Comparison of ENCODE assay signal across 16 cellular contexts in genomic region chr2:27932396-27932795, GRCh38. TPM values are rescaled to one million over a fixed set of nuclear protein-coding genes. Genes with fewer than 3 reads are reported as not detected.
DNase-seq lines count a peak whose midpoint lies in the region; ATAC-seq and TF ChIP-seq lines count a peak whose summit lies in the region.
"Had no signal": no experiment of that assay in that cellular context is flagged by ENCODE, and none has a peak within 500 bp of the region (broad histone marks: within the 10 kb centered on the region; RNA-seq: fewer than 3 reads in every experiment).

No MANE protein-coding gene starts in this region.

- ATAC-seq in HCT116 (peak; percentile 99), psoas muscle (peak in 3 of 4 donors; percentile 54 to 77 (median 65)), HG02840 (IDR thresholded peaks at IDR 0.05; ENCODE audit: low FRiP score, unreplicated experiment) (no peak), HG03342 (IDR thresholded peaks at IDR 0.05; ENCODE audit: unreplicated experiment) (no peak)
- ATAC-seq: activated CD8-positive, alpha-beta memory T cell treated with anti-CD3 and anti-CD28 coated beads, Interleukin-2, amount 10 ng/mL, durations not matched to agents 7 days and 5 days; activated naive CD4-positive, alpha-beta T cell treated with anti-CD3 and anti-CD28 coated beads, Interleukin-2, amount 50 U/mL, for 72 hours had no signal

- DNase-seq in HCT116 (ENCODE audit: low read depth, low spot score) (peak; percentile 54), SW480 (ENCODE audit: low spot score) (peak; percentile 45), foreskin fibroblast (peak; percentile 25 to 58), psoas muscle (no peak), NCI-H510A (lab: John Stamatoyannopoulos, UW) (no peak)
- DNase-seq in activated CD4-positive, CD25-positive, alpha-beta regulatory T cell (lab: John Stamatoyannopoulos, UW), result no peak
- DNase-seq: activated CD8-positive, alpha-beta memory T cell treated with anti-CD3 and anti-CD28 coated beads, Interleukin-2, amount 10 ng/mL, durations not matched to agents 7 days and 5 days; CD4-positive, alpha-beta memory T cell; colonic mucosa; KBM-7; NCI-H1694 treated with DMSO at 0.1 percent for 48 hours; NCI-H526 treated with DMSO at 0.1 percent for 48 hours; small intestine had no signal

- no peaks in the 10 kb centered on the region for H3K79me2 ChIP-seq in HCT116 (ENCODE audit: insufficient read depth, low read length)

- H3K4me2 ChIP-seq in HCT116 (ENCODE audit: low read length), result peak overlapping the region; percentile 54

- POLR2A ChIA-PET in HCT116 (lab: Charles Lee), result no interaction called here

- CTCF ChIA-PET in HCT116 (lab: Charles Lee), result no interaction called here

- no peak overlapping the region for H2AFZ ChIP-seq in HCT116 (ENCODE audit: low read depth, low read length, poor library complexity, severe bottlenecking)

- TF ChIP-seq RAD21 in HCT116 (IDR thresholded peaks at IDR 0.05; ENCODE audit: low read depth), result no peak

- H3K4me3 ChIP-seq in HCT116 (replicated peaks in 1 of 2; ENCODE audit: low read depth in 1 of 2, low read length in 2 of 2) (no peak overlapping the region), foreskin fibroblast (ENCODE audit: low read depth in 1 of 2, low read length in 2 of 2) (no peak overlapping the region), psoas muscle (no peak overlapping the region)
- H3K4me3 ChIP-seq: colonic mucosa had no signal

- H3K9ac ChIP-seq in HCT116 (ENCODE audit: low read length), result no peak overlapping the region

- H3K36me3 ChIP-seq in HCT116 (ENCODE audit: control insufficient read depth in 1 of 2, insufficient read depth in 2 of 2, low read length in 2 of 2) (no peaks in the 10 kb centered on the region), psoas muscle (ENCODE audit: insufficient read depth in 1 of 2, low read depth in 1 of 2) (peaks cover 0 to 19% of the 10 kb centered on the region in 2 donors)
- H3K36me3 ChIP-seq: colonic mucosa had no signal

- H3K27ac ChIP-seq in HCT116 (ENCODE audit: low read depth, low read length), result no peak overlapping the region; the same call in 1 of the 2 replicates
- H3K27ac ChIP-seq in psoas muscle, result no peak overlapping the region

- H3K4me1 ChIP-seq in HCT116 (ENCODE audit: control insufficient read depth in 1 of 2, insufficient read depth in 2 of 2, low read length in 2 of 2), result peaks cover 12 to 18% of the 10 kb centered on the region in 2 experiments
- peaks cover 7% of the 10 kb centered on the region for H3K4me1 ChIP-seq in psoas muscle
- H3K4me1 ChIP-seq: colonic mucosa had no signal

- H3K9me3 ChIP-seq in HCT116 (ENCODE audit: control insufficient read depth in 1 of 2, insufficient read depth in 1 of 2, low read depth in 1 of 2, low read length in 2 of 2) (no peaks in the 10 kb centered on the region), psoas muscle (no peaks in the 10 kb centered on the region)
- H3K9me3 ChIP-seq: colonic mucosa had no signal

- H3K9me2 ChIP-seq in HCT116 (ENCODE audit: insufficient read depth), result no peaks in the 10 kb centered on the region; the same call in 1 of the 2 replicates

- TF ChIP-seq POLR2A in HCT116 (IDR thresholded peaks at IDR 0.05; ENCODE audit: borderline replicate concordance, extremely low read depth, insufficient read depth, insufficient read length), result no peak

- BruUV-seq in HCT116 (replicated peaks; lab: Mats Ljungman, UMichigan), result no TSS peak

- TF ChIP-seq CTCF in HCT116 (IDR thresholded peaks at IDR 0.05 in 2 of 3, conservative IDR thresholded peaks at IDR 0.05 in 1 of 3; ENCODE audit: borderline replicate concordance in 1 of 3, insufficient read depth in 1 of 3, low read depth in 2 of 3, low read length in 2 of 3), result no peak
- TF ChIP-seq CTCF in foreskin fibroblast (IDR thresholded peaks at IDR 0.05; ENCODE audit: low read depth, low read length), result no peak
- no peak for TF ChIP-seq CTCF in psoas muscle (IDR thresholded peaks at IDR 0.05)

- 96 to 100% (median 96%) methylated on average over 2 of the region's 2 CpGs for WGBS in psoas muscle, 3 donors

- intact Hi-C loops in HCT116 (cut with micrococcal nuclease), result no loop called here
- intact Hi-C loops in psoas muscle (cut with DNase I), result no loop called here

- H4K20me1 ChIP-seq in HCT116 (ENCODE audit: insufficient read depth), result no peaks in the 10 kb centered on the region

- H3K27me3 ChIP-seq in HCT116 (ENCODE audit: insufficient read depth, low read length) (no peaks in the 10 kb centered on the region), psoas muscle (ENCODE audit: insufficient read depth in 3 of 3, low read length in 2 of 3) (no peaks in the 10 kb centered on the region)
- H3K27me3 ChIP-seq: colonic mucosa had no signal

- RAD21 ChIA-PET in HCT116 (lab: Charles Lee; ENCODE audit: low non-redundant PET in 1 of 2, low total read pairs in 2 of 2, uncharacterized antibody in 2 of 2, unreplicated experiment in 2 of 2), result no interaction called here

TF ChIP-seq in HCT116, 20 proteins besides CTCF, POLR2A, EP300 and RAD21 (continues in another document):
- no peak for TF ChIP-seq TCF7L2 (IDR thresholded peaks at IDR 0.05; ENCODE audit: borderline replicate concordance, extremely low read depth, insufficient read depth, insufficient read length)
- 0 out of 2 replicates have a peak, but pooled peaks have one; percentile 8 for TF ChIP-seq SP1 (IDR thresholded peaks at IDR 0.05; ENCODE audit: low read depth)
- TF ChIP-seq ELF1 (IDR thresholded peaks at IDR 0.05; ENCODE audit: borderline replicate concordance, low read depth), result no peak
- TF ChIP-seq ATF3 (IDR thresholded peaks at IDR 0.05), result no peak
- no peak for TF ChIP-seq SIN3A (IDR thresholded peaks at IDR 0.05; ENCODE audit: low read depth)
- peak; percentile 58 for TF ChIP-seq JUND (IDR thresholded peaks at IDR 0.05)
- no peak for TF ChIP-seq ZNF274 (IDR thresholded peaks at IDR 0.05; ENCODE audit: low read depth, low read length)
- no peak for TF ChIP-seq MAX (IDR thresholded peaks at IDR 0.05)
- TF ChIP-seq, protein P1, sequence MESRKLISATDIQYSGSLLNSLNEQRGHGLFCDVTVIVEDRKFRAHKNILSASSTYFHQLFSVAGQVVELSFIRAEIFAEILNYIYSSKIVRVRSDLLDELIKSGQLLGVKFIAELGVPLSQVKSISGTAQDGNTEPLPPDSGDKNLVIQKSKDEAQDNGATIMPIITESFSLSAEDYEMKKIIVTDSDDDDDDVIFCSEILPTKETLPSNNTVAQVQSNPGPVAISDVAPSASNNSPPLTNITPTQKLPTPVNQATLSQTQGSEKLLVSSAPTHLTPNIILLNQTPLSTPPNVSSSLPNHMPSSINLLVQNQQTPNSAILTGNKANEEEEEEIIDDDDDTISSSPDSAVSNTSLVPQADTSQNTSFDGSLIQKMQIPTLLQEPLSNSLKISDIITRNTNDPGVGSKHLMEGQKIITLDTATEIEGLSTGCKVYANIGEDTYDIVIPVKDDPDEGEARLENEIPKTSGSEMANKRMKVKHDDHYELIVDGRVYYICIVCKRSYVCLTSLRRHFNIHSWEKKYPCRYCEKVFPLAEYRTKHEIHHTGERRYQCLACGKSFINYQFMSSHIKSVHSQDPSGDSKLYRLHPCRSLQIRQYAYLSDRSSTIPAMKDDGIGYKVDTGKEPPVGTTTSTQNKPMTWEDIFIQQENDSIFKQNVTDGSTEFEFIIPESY (IDR thresholded peaks at IDR 0.05; ENCODE audit: extremely low read depth, insufficient replicate concordance, low read length), result no peak
- no peak for TF ChIP-seq POLR2AphosphoS5 (IDR thresholded peaks at IDR 0.05; ENCODE audit: low read depth, low read length)
- no peak for TF ChIP-seq EGR1 (IDR thresholded peaks at IDR 0.05; ENCODE audit: low read depth)
- TF ChIP-seq CBX3 (IDR thresholded peaks at IDR 0.05; ENCODE audit: low read depth), result 0 out of 2 replicates have a peak, but pooled peaks have one; percentile 35
- no peak for TF ChIP-seq CEBPB (IDR thresholded peaks at IDR 0.05; ENCODE audit: low read depth)
- peak; percentile 62 for TF ChIP-seq FOSL1 (IDR thresholded peaks at IDR 0.05; ENCODE audit: low read depth)
- TF ChIP-seq, protein P2, sequence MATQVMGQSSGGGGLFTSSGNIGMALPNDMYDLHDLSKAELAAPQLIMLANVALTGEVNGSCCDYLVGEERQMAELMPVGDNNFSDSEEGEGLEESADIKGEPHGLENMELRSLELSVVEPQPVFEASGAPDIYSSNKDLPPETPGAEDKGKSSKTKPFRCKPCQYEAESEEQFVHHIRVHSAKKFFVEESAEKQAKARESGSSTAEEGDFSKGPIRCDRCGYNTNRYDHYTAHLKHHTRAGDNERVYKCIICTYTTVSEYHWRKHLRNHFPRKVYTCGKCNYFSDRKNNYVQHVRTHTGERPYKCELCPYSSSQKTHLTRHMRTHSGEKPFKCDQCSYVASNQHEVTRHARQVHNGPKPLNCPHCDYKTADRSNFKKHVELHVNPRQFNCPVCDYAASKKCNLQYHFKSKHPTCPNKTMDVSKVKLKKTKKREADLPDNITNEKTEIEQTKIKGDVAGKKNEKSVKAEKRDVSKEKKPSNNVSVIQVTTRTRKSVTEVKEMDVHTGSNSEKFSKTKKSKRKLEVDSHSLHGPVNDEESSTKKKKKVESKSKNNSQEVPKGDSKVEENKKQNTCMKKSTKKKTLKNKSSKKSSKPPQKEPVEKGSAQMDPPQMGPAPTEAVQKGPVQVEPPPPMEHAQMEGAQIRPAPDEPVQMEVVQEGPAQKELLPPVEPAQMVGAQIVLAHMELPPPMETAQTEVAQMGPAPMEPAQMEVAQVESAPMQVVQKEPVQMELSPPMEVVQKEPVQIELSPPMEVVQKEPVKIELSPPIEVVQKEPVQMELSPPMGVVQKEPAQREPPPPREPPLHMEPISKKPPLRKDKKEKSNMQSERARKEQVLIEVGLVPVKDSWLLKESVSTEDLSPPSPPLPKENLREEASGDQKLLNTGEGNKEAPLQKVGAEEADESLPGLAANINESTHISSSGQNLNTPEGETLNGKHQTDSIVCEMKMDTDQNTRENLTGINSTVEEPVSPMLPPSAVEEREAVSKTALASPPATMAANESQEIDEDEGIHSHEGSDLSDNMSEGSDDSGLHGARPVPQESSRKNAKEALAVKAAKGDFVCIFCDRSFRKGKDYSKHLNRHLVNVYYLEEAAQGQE (IDR thresholded peaks at IDR 0.05; ENCODE audit: low read depth), result no peak
- no peak for TF ChIP-seq ZFX (IDR thresholded peaks at IDR 0.05)

RNA-seq across cellular contexts. Expression of gene BABAM2, which starts 41.9 kb away (rescaled TPM):
- total RNA-seq in HCT116 (2021; ENCODE audit: unreplicated experiment), result 23.8 TPM
- 11.9 and 16.2 TPM in 2 replicates for polyA plus RNA-seq in HCT116 (2012)
- 10 to 100 TPM; 48.2 to 74.5 (median 57.2) TPM for total RNA-seq in psoas muscle
- 10 to 100 TPM; 34.2 to 72.4 (median 40.6) TPM for polyA plus RNA-seq in psoas muscle

RNA-seq across cellular contexts. Expression of gene RBKS, which starts 42.2 kb away (rescaled TPM):
- total RNA-seq in HCT116 (2021; ENCODE audit: unreplicated experiment), result 2.4 TPM
- polyA plus RNA-seq in HCT116 (2012), result 1.7 and 2.4 TPM in 2 replicates
- total RNA-seq in psoas muscle, result 1 to 10 TPM; 3.5 to 4.4 (median 3.8) TPM
- polyA plus RNA-seq in psoas muscle, result 1 to 10 TPM; 4.1 to 7.3 (median 4.6) TPM

Comparison
In these comparisons a context has a peak if more than half of its experiments do, and no peak if none do; other contexts are left out.
1. ATAC-seq: peak in HCT116 (single experiment) and psoas muscle (3 of 4); none in HG02840 (single experiment) and HG03342 (single experiment).
2. DNase-seq: peak in HCT116 (single experiment), SW480 (single experiment) and foreskin fibroblast (2 of 2); none in psoas muscle (0 of 2), activated CD4-positive, CD25-positive, alpha-beta regulatory T cell (0 of 4) and NCI-H510A (single experiment).